Comparison of ENCODE assay signal across 9 cellular contexts in the genomic region with DNA sequence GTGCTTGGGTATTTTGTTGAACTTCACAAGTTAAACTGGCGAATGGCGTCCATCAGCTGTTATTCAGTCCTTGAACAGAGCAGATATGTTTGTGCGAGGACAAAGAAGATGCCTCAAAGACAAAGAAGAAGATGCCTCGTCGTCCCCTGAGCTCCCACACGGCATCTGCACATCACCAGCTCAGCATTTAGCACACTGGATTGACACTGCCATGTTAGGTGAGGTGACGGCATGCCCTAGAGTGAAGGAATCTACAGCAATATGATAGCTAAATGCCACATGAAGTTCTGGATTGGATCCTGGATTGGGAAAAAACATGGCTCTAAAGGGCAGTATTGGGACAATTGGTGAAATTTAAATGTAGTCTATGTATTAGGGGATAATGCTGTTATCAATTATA.
"Had no signal": no experiment of that assay in that cellular context is flagged by ENCODE, and none has a peak within 500 bp of the region (broad histone marks: within the 10 kb centered on the region; RNA-seq: fewer than 3 reads in every experiment).

No MANE protein-coding gene starts in this region.

- H3K4me3 ChIP-seq: GM23248, HAP-1 had no signal

- DNase-seq: GM23248, GOT3, H7, HFFc6, KBM-7 had no signal

- H2AFZ ChIP-seq: GM23248 had no signal

- H3K27ac ChIP-seq: GM23248, HL-60, KMS-11 had no signal

- H3K9ac ChIP-seq: GM23248, KMS-11 had no signal

- ATAC-seq: HCT116 had no signal

- H3K4me2 ChIP-seq: KMS-11 had no signal

- H3K9me3 ChIP-seq: HAP-1 had no signal
